ENCODE assay signal across 13 cellular contexts in genomic region chr5:81789033-81789432, GRCh38. TPM values are rescaled to one million over a fixed set of nuclear protein-coding genes. Genes with fewer than 3 reads are reported as not detected.
DNase-seq lines count a peak whose midpoint lies in the region; ATAC-seq and TF ChIP-seq lines count a peak whose summit lies in the region.
"Had no signal": no experiment of that assay in that cellular context is flagged by ENCODE, and none has a peak within 500 bp of the region (broad histone marks: within the 10 kb centered on the region; RNA-seq: fewer than 3 reads in every experiment).

No MANE protein-coding gene starts in this region.

- ATAC-seq in GM18520 (IDR thresholded peaks at IDR 0.05; ENCODE audit: unreplicated experiment): no peak

- no peaks in the 10 kb centered on the region for H3K9me3 ChIP-seq in spleen
- H3K9me3 ChIP-seq: thoracic aorta had no signal

- H3K9me3 Mint-ChIP-seq in mesothelial cell of epicardium: peaks cover 7% of the 10 kb centered on the region

- peaks cover 28% of the 10 kb centered on the region for H3K4me1 ChIP-seq in ACC112 (ENCODE audit: control insufficient read depth, insufficient read depth, low read length, unreplicated experiment)
- peaks cover 0 to 24% (median 16%) of the 10 kb centered on the region in 6 donors for H3K4me1 ChIP-seq in spleen

- no peaks in the 10 kb centered on the region for H3K36me3 Mint-ChIP-seq in mesothelial cell of epicardium

- TF ChIP-seq POLR2A in NB4 (IDR thresholded peaks at IDR 0.05; ENCODE audit: extremely low read depth, insufficient read length) (no peak), spleen (IDR thresholded peaks at IDR 0.05) (no peak)

- DNase-seq in NB4 (ENCODE audit: low read depth): peak; percentile 64
- DNase-seq in choroid plexus epithelial cell (ENCODE audit: low read depth): peak; percentile 71
- DNase-seq in mesothelial cell of epicardium (ENCODE audit: low spot score in 2 of 2, unreplicated experiment in 2 of 2): no peak
- no peak for DNase-seq in spleen
- no peak for DNase-seq in substantia nigra (lab: John Stamatoyannopoulos, UW)
- DNase-seq in T-helper 2 cell: no peak
- DNase-seq: DMS79; effector memory CD4-positive, alpha-beta T cell; Kasumi-1; right cardiac atrium had no signal

- H3K27me3 Mint-ChIP-seq in mesothelial cell of epicardium (ENCODE audit: low read depth): no peaks in the 10 kb centered on the region

- no peaks in the 10 kb centered on the region for H3K36me3 ChIP-seq in ACC112 (ENCODE audit: insufficient read depth, low read length)
- H3K36me3 ChIP-seq in spleen: no peaks in the 10 kb centered on the region
- H3K36me3 ChIP-seq: thoracic aorta had no signal

- H3K79me2 ChIP-seq in ACC112 (ENCODE audit: control insufficient read depth, insufficient read depth, low read length, unreplicated experiment): no peaks in the 10 kb centered on the region

- H3K27ac ChIP-seq in ACC112 (ENCODE audit: low read depth, low read length): peak overlapping the region; percentile 64
- no peak overlapping the region for H3K27ac ChIP-seq in spleen
- H3K27ac ChIP-seq in substantia nigra (ENCODE audit: low read depth, low read length, poor library complexity, severe bottlenecking): no peak overlapping the region
- H3K27ac ChIP-seq: thoracic aorta had no signal

- peaks cover 27% of the 10 kb centered on the region for H3K4me1 Mint-ChIP-seq in mesothelial cell of epicardium

- no peak for TF ChIP-seq CTCF in NB4 (IDR thresholded peaks at IDR 0.05; ENCODE audit: low read depth, low read length)
- TF ChIP-seq CTCF in choroid plexus epithelial cell (conservative IDR thresholded peaks at IDR 0.05; ENCODE audit: low read depth, low read length): no peak
- TF ChIP-seq CTCF in mesothelial cell of epicardium (IDR thresholded peaks at IDR 0.05; ENCODE audit: unreplicated experiment): no peak
- TF ChIP-seq CTCF in spleen (IDR thresholded peaks at IDR 0.05 in 8 of 11, conservative IDR thresholded peaks at IDR 0.05 in 3 of 11): no peak

- H3K27me3 ChIP-seq in ACC112 (ENCODE audit: insufficient read depth, low read length): no peaks in the 10 kb centered on the region
- H3K27me3 ChIP-seq in spleen (replicated peaks in 1 of 7): no peaks in the 10 kb centered on the region

- peak overlapping the region; percentile 31 for H2AFZ ChIP-seq in ACC112 (ENCODE audit: low read length, unreplicated experiment)

- H3K4me3 ChIP-seq in ACC112 (ENCODE audit: low read depth, low read length): no peak overlapping the region
- no peak overlapping the region for H3K4me3 ChIP-seq in NB4 (ENCODE audit: low read depth, low read length)
- no peak overlapping the region for H3K4me3 ChIP-seq in choroid plexus epithelial cell (ENCODE audit: low read depth, low read length)
- no peak overlapping the region for H3K4me3 ChIP-seq in spleen
- H3K4me3 ChIP-seq: thoracic aorta had no signal

- peak overlapping the region; percentile 47 for H3K27ac Mint-ChIP-seq in mesothelial cell of epicardium

- no peak overlapping the region for H3K4me3 Mint-ChIP-seq in mesothelial cell of epicardium

- WGBS in spleen, 5 donors: 80 to 96% (median 83%) methylated on average over 5 of the region's 5 CpGs

- intact Hi-C loops in spleen (cut with DNase I; ENCODE audit: low total_unique reads): no loop called here

RNA-seq across cellular contexts. Expression of gene SSBP2, which starts 38.1 kb away (rescaled TPM):
- total RNA-seq in mesothelial cell of epicardium (85.8 to 88.4 TPM (median 87.9 TPM) in 3 replicates), spleen (10 to 100 TPM; 21.7 to 40.8 (median 34.4) TPM)
- polyA plus RNA-seq in spleen: 10 to 100 TPM; 12.2 to 19.9 (median 15.1) TPM

Comparison
In these comparisons a context has a peak if more than half of its experiments do, and no peak if none do; other contexts are left out.
1. DNase-seq: peak in NB4 (single experiment) and choroid plexus epithelial cell (single experiment); none in mesothelial cell of epicardium (0 of 2), spleen (single experiment), substantia nigra (0 of 49) and T-helper 2 cell (0 of 5).